In the genomic region with DNA sequence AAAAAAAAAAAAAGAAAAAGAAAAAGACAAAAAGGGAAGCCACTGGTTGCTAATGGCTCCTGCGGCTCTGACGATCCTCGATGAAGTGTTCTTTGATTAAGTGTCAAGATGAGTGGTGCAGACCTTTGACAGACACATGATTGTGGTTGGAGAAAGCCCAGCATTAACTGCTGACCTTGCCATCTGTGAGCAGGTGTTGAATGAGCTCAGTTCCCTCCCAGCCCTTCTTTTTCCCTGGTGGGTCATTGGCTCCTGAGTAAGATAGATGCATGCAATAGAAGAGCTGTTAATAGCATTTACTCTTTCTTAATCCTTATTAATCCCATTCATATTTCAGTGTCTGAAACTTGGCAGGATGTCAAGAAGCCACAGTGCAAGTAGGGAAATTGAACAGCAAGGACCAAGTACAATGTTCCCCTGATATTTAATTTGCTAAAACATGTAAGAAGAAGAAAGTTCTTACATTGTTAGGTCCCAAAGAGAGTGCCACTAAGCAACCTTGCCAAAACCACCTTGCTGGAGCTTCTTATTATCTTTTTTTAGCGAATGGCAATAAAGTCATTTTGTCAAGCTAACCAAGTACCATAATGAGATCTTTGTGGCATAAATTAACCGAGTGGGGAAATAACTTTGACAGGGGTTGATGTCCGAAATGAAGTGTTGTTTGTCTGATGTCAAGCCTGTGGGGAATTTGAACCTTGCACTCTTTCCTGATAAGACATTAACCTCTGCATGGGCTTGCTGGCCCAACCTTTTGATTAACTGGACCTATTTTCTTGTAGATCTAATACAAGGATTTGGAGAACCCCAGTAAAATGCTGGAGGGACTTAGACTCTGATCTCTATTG, we compare ENCODE assay signal across 8 cellular contexts.
DNase-seq lines count a peak whose midpoint lies in the region; ATAC-seq, FAIRE-seq and TF ChIP-seq lines count a peak whose summit lies in the region.

No MANE protein-coding gene starts in this region.

- H3K4me2 ChIP-seq in HepG2 (ENCODE audit: low read depth, low read length), result peak overlapping the region; percentile 78

- peak; percentile 34 to 73; a peak in 2 of 4 replicates for TF ChIP-seq EP300 in HepG2 (IDR thresholded peaks at IDR 0.05; ENCODE audit: low read depth in 2 of 2, low read length in 2 of 2)
- no peak for TF ChIP-seq EP300 in HepG2 (CRISPR knock-in tag; IDR thresholded peaks at IDR 0.05; ENCODE audit: borderline replicate concordance)
- no peak for TF ChIP-seq EP300 in sigmoid colon (IDR thresholded peaks at IDR 0.05)

- TF ChIP-seq RAD21 in HepG2 (CRISPR knock-in tag; IDR thresholded peaks at IDR 0.05), result no peak

- no peak overlapping the region for H3K27ac ChIP-seq in CD8-positive, alpha-beta T cell (ENCODE audit: low read depth, low read length)
- H3K27ac ChIP-seq in RWPE2 (ENCODE audit: poor library complexity, severe bottlenecking) (peak overlapping the region; percentile 8), HepG2 (ENCODE audit: extremely low read length, insufficient read depth, low read length) (peak overlapping the region; percentile 56), sigmoid colon (peak overlapping the region in 2 of 4 donors; percentile 28 to 46)

- H3K4me3 ChIP-seq in CD8-positive, alpha-beta T cell (ENCODE audit: low read depth, low read length), result no peak overlapping the region
- H3K4me3 ChIP-seq in RWPE2 (ENCODE audit: severe bottlenecking), result no peak overlapping the region
- peak overlapping the region in 2 of 3 experiments; percentile 22 to 36; a peak in 3 of 6 replicates for H3K4me3 ChIP-seq in HepG2 (replicated peaks in 1 of 3; ENCODE audit: insufficient read depth in 1 of 3, low read depth in 2 of 3, low read length in 3 of 3)
- no peak overlapping the region for H3K4me3 ChIP-seq in sigmoid colon

- FAIRE-seq in HTR-8/SVneo (lab: Jason Lieb, UNC), result no peak
- peak; percentile 55 for FAIRE-seq in HepG2 (lab: Jason Lieb, UNC)

- H3K4me1 Mint-ChIP-seq in CD8-positive, alpha-beta T cell (ENCODE audit: low read depth), result peaks cover 50% of the 10 kb centered on the region

- H3K27me3 Mint-ChIP-seq in CD8-positive, alpha-beta T cell (ENCODE audit: low read depth), result no peaks in the 10 kb centered on the region

- no peak for DNase-seq in CD8-positive, alpha-beta T cell
- DNase-seq in HTR-8/SVneo (ENCODE audit: insufficient read length, low spot score) (peak; percentile 29), RWPE2 (ENCODE audit: low spot score) (no peak), HepG2 (ENCODE audit: low spot score) (peak; percentile 77), sigmoid colon (no peak), islet precursor cell (no peak), SIG-M5 (lab: John Stamatoyannopoulos, UW) (no peak), cortex of kidney (lab: John Stamatoyannopoulos, UW) (no peak)

- no peaks in the 10 kb centered on the region for H4K20me1 ChIP-seq in HepG2 (ENCODE audit: insufficient read depth, low read length)

- H3K36me3 Mint-ChIP-seq in CD8-positive, alpha-beta T cell, result no peaks in the 10 kb centered on the region

- BruUV-seq in HepG2 (replicated peaks; lab: Mats Ljungman, UMichigan), result no TSS peak

- in situ Hi-C loops in HepG2 (cut with HindIII; ENCODE audit: extremely low pct_ligation_motif_present, low pct_unique_long_range_greater_than_20kb), result no loop called here

- POLR2A ChIA-PET in CD8-positive, alpha-beta T cell (lab: Charles Lee), result interaction anchor here (1.7 kb wide), 1 partner anchor 92 kb away, joined by 4 read pairs; no protein-coding TSS in a partner anchor
- POLR2A ChIA-PET in HepG2 (lab: Yijun Ruan, JAX), result interaction anchor here (0.9 to 1.1 kb wide), 2 partner anchors 94 to 95 kb away, joined by 3 read pairs; no protein-coding TSS in a partner anchor

- TF ChIP-seq POLR2A in HepG2 (IDR thresholded peaks at IDR 0.05; ENCODE audit: insufficient read depth in 1 of 2, low read depth in 2 of 2, low read length in 2 of 2) (no peak), sigmoid colon (IDR thresholded peaks at IDR 0.05) (no peak)

- no peak for TF ChIP-seq CTCF in CD8-positive, alpha-beta T cell (IDR thresholded peaks at IDR 0.05)
- TF ChIP-seq CTCF in RWPE2 (IDR thresholded peaks at IDR 0.05; ENCODE audit: poor library complexity, severe bottlenecking) (no peak), HepG2 (CRISPR knock-in tag; IDR thresholded peaks at IDR 0.05) (no peak), sigmoid colon (IDR thresholded peaks at IDR 0.05) (no peak)

- intact Hi-C loops in CD8-positive, alpha-beta T cell (cut with DNase I, micrococcal nuclease), result no loop called here
- intact Hi-C loops in HepG2 (cut with micrococcal nuclease; ENCODE audit: unreplicated experiment), result no loop called here
- intact Hi-C loops in sigmoid colon (cut with DNase I), result no loop called here

- no peaks in the 10 kb centered on the region for H3K36me3 ChIP-seq in CD8-positive, alpha-beta T cell (ENCODE audit: insufficient read depth, low read length)
- no peaks in the 10 kb centered on the region for H3K36me3 ChIP-seq in RWPE2 (ENCODE audit: low read depth)
- H3K36me3 ChIP-seq in HepG2 (replicated peaks in 1 of 2; ENCODE audit: control insufficient read depth in 1 of 2, insufficient read depth in 2 of 2, low read length in 2 of 2), result no peaks in the 10 kb centered on the region
- no peaks in the 10 kb centered on the region for H3K36me3 ChIP-seq in sigmoid colon

- H3K9ac ChIP-seq in HepG2 (ENCODE audit: insufficient read depth, low read depth, low read length), result peak overlapping the region; percentile 46

- CTCF ChIA-PET in CD8-positive, alpha-beta T cell (lab: Charles Lee), result interaction anchor here (0.5 kb wide), 2 partner anchors 10 to 16 kb away, joined by 3 to 4 read pairs; no protein-coding TSS in a partner anchor
- CTCF ChIA-PET in HepG2 (lab: Yijun Ruan, JAX; ENCODE audit: low intra/inter-chr PET ratio, low total read pairs), result no interaction called here

- 5% methylated on average over 6 of the region's 6 CpGs for WGBS in HepG2 (ENCODE audit: low lambda C conversion rate)
- 6 to 41% methylated on average over 6 of the region's 6 CpGs for WGBS in sigmoid colon, 2 donors

- ATAC-seq in CD8-positive, alpha-beta T cell, result no peak
- ATAC-seq in RWPE2 (ENCODE audit: low read depth) (peak; percentile 30; the same call in 1 of the 3 replicates), HepG2 (peak; percentile 81)

- H3K4me1 ChIP-seq in CD8-positive, alpha-beta T cell (ENCODE audit: insufficient read depth, low read length), result peaks cover 5% of the 10 kb centered on the region
- peaks cover 22% of the 10 kb centered on the region for H3K4me1 ChIP-seq in RWPE2 (ENCODE audit: insufficient read depth, poor library complexity, severe bottlenecking)
- peaks cover 63% of the 10 kb centered on the region for H3K4me1 ChIP-seq in HepG2 (ENCODE audit: insufficient read depth, low read length)
- H3K4me1 ChIP-seq in sigmoid colon, result peaks cover 0 to 23% (median 0%) of the 10 kb centered on the region in 4 donors

- no peaks in the 10 kb centered on the region for H3K79me2 ChIP-seq in HepG2 (ENCODE audit: insufficient read depth, low read length)

- H2AFZ ChIP-seq in HepG2 (ENCODE audit: low read length), result no peak overlapping the region

- H3K27me3 ChIP-seq in CD8-positive, alpha-beta T cell (ENCODE audit: insufficient read depth, low read length), result no peaks in the 10 kb centered on the region
- no peaks in the 10 kb centered on the region for H3K27me3 ChIP-seq in RWPE2 (ENCODE audit: insufficient read depth, poor library complexity, severe bottlenecking)
- no peaks in the 10 kb centered on the region for H3K27me3 ChIP-seq in HepG2 (ENCODE audit: control insufficient read depth in 1 of 2, insufficient read depth in 2 of 2, low read length in 2 of 2)
- H3K27me3 ChIP-seq in sigmoid colon, result no peaks in the 10 kb centered on the region

- peak overlapping the region; percentile 26 for H3K4me3 Mint-ChIP-seq in CD8-positive, alpha-beta T cell

- no peaks in the 10 kb centered on the region for H3K9me3 Mint-ChIP-seq in CD8-positive, alpha-beta T cell

- no peak overlapping the region for H3K27ac Mint-ChIP-seq in CD8-positive, alpha-beta T cell

- H3K9me3 ChIP-seq in CD8-positive, alpha-beta T cell (ENCODE audit: low read length), result no peaks in the 10 kb centered on the region
- H3K9me3 ChIP-seq in RWPE2 (ENCODE audit: severe bottlenecking) (no peaks in the 10 kb centered on the region), HepG2 (ENCODE audit: low read length) (no peaks in the 10 kb centered on the region), sigmoid colon (no peaks in the 10 kb centered on the region)

TF ChIP-seq in HepG2, 621 proteins besides CTCF, POLR2A, EP300 and RAD21 (continues in another document):
- no peak for TF ChIP-seq ZNF430 (CRISPR knock-in tag; IDR thresholded peaks at IDR 0.05)
- no peak for TF ChIP-seq ZFP36 (IDR thresholded peaks at IDR 0.05; ENCODE audit: borderline replicate concordance, low read depth, low read length, partially characterized antibody)
- no peak for TF ChIP-seq HNRNPLL (IDR thresholded peaks at IDR 0.05; ENCODE audit: low read depth, low read length, poor library complexity, severe bottlenecking)
- peak; percentile 16; the same call in 1 of the 2 replicates for TF ChIP-seq RBFOX2 (IDR thresholded peaks at IDR 0.05; ENCODE audit: low read depth, low read length)
- no peak for TF ChIP-seq ZNF615 (CRISPR knock-in tag; IDR thresholded peaks at IDR 0.05; ENCODE audit: borderline replicate concordance)
- TF ChIP-seq THAP11 (CRISPR knock-in tag; IDR thresholded peaks at IDR 0.05), result peak; percentile 34; the same call in 1 of the 2 replicates
- TF ChIP-seq ATF2 (CRISPR knock-in tag; IDR thresholded peaks at IDR 0.05), result peak; percentile 33; the same call in 1 of the 2 replicates
- no peak; the same call in 1 of the 2 replicates for TF ChIP-seq TFAP4 (IDR thresholded peaks at IDR 0.05; ENCODE audit: borderline replicate concordance, low read depth)

Comparison
In these comparisons a context has a peak if more than half of its experiments do, and no peak if none do; other contexts are left out.
1. DNase-seq: peak in HTR-8/SVneo (single experiment) and HepG2 (single experiment); none in CD8-positive, alpha-beta T cell (0 of 7), RWPE2 (single experiment), sigmoid colon (single experiment), islet precursor cell (single experiment), SIG-M5 (single experiment) and cortex of kidney (single experiment).
2. H3K4me3 ChIP-seq: peak in HepG2 (2 of 3); none in CD8-positive, alpha-beta T cell (single experiment), RWPE2 (single experiment) and sigmoid colon (0 of 4).